In genomic region chr10:73841526-73842285, GRCh38 we compare ENCODE assay signal across 1 cellular context.
TF ChIP-seq lines count a peak whose summit lies in the region.

No MANE protein-coding gene starts in this region.

TF ChIP-seq in IMR-90, 13 proteins besides CTCF, POLR2A, EP300 and RAD21:
- TF ChIP-seq SMC3 (IDR thresholded peaks at IDR 0.05; ENCODE audit: low read depth, low read length) (no peak), MAZ (IDR thresholded peaks at IDR 0.05; ENCODE audit: borderline replicate concordance, low read depth, low read length) (no peak), BHLHE40 (IDR thresholded peaks at IDR 0.05; ENCODE audit: low read depth, low read length) (no peak), MAFK (IDR thresholded peaks at IDR 0.05; ENCODE audit: low read depth, low read length) (no peak), CEBPB (IDR thresholded peaks at IDR 0.05; ENCODE audit: low read depth, low read length) (no peak), USF2 (IDR thresholded peaks at IDR 0.05; ENCODE audit: low read depth, low read length) (no peak), MXI1 (IDR thresholded peaks at IDR 0.05; ENCODE audit: borderline replicate concordance, low read depth, low read length) (no peak), ELK1 (IDR thresholded peaks at IDR 0.05; ENCODE audit: borderline replicate concordance, low read depth, low read length) (no peak), RFX5 (IDR thresholded peaks at IDR 0.05; ENCODE audit: low read depth, low read length) (no peak), CHD1 (IDR thresholded peaks at IDR 0.05; ENCODE audit: low read depth, low read length) (no peak), RCOR1 (IDR thresholded peaks at IDR 0.05; ENCODE audit: insufficient replicate concordance, low read length) (no peak), FOS (IDR thresholded peaks at IDR 0.05; ENCODE audit: low read depth, low read length) (no peak), NFE2L2 (IDR thresholded peaks at IDR 0.05; ENCODE audit: low read depth, low read length) (no peak)
